ENCODE assay signal across 22 cellular contexts in genomic region chr4:83389037-83389755, GRCh38. TPM values are rescaled to one million over a fixed set of nuclear protein-coding genes. Genes with fewer than 3 reads are reported as not detected.
DNase-seq lines count a peak whose midpoint lies in the region; ATAC-seq and TF ChIP-seq lines count a peak whose summit lies in the region.
"Had no signal": no experiment of that assay in that cellular context is flagged by ENCODE, and none has a peak within 500 bp of the region (broad histone marks: within the 10 kb centered on the region; RNA-seq: fewer than 3 reads in every experiment).

No MANE protein-coding gene starts in this region.

- no peak overlapping the region for H3K27ac ChIP-seq in DND-41 (ENCODE audit: low read length)
- no peak overlapping the region for H3K27ac ChIP-seq in foreskin keratinocyte
- H3K27ac ChIP-seq in upper lobe of right lung, result no peak overlapping the region
- H3K27ac ChIP-seq: coronary artery, esophagus muscularis mucosa, SK-N-MC, testis had no signal

- intact Hi-C loops in posterior cingulate gyrus (cut with DNase I), result no loop called here
- intact Hi-C loops in upper lobe of right lung (cut with DNase I), result no loop called here

- H3K4me1 ChIP-seq in DND-41 (ENCODE audit: insufficient read depth, low read length) (peaks cover 15% of the 10 kb centered on the region), foreskin keratinocyte (peaks cover 30% of the 10 kb centered on the region), upper lobe of right lung (no peaks in the 10 kb centered on the region)
- H3K4me1 ChIP-seq: testis had no signal

- H2AFZ ChIP-seq in DND-41 (ENCODE audit: low read depth, low read length), result peak overlapping the region; percentile 61; the same call in 1 of the 2 replicates

- H3K36me3 ChIP-seq in DND-41 (ENCODE audit: insufficient read depth, low read length), result no peaks in the 10 kb centered on the region
- H3K36me3 ChIP-seq in upper lobe of right lung, result no peaks in the 10 kb centered on the region
- H3K36me3 ChIP-seq: esophagus muscularis mucosa had no signal

- H3K27me3 ChIP-seq in DND-41 (ENCODE audit: insufficient read depth, low read length, poor library complexity) (no peaks in the 10 kb centered on the region), foreskin keratinocyte (no peaks in the 10 kb centered on the region), upper lobe of right lung (no peaks in the 10 kb centered on the region)
- H3K27me3 ChIP-seq: esophagus muscularis mucosa, testis had no signal

- no peak for DNase-seq in DND-41
- DNase-seq in NCI-H69 (lab: John Stamatoyannopoulos, UW), result peak; percentile 1
- peak in 1 of 2 donors; percentile 43 for DNase-seq in foreskin keratinocyte
- DNase-seq in pons (ENCODE audit: low spot score), result peak; percentile 12
- DNase-seq in amniotic stem cell (lab: John Stamatoyannopoulos, UW), result no peak
- no peak for DNase-seq in Ammon's horn (ENCODE audit: low spot score)
- no peak for DNase-seq in posterior cingulate gyrus
- DNase-seq in upper lobe of right lung, result no peak
- DNase-seq: activated CD8-positive, alpha-beta memory T cell treated with anti-CD3 and anti-CD28 coated beads for 24 hours; activated gamma-delta T cell; activated T-cell treated with anti-CD3 and anti-CD28 coated beads, Interleukin-2, amount 50 U/mL, for 1 hour; HCEC 1CT; kidney; NCI-H1105; NCI-H2029 treated with DMSO at 0.1 percent for 48 hours; stimulated activated CD4-positive, alpha-beta T cell treated with anti-CD3 and anti-CD28 coated beads, Interleukin-2, amount 100 ng/mL, for 24 hours; testis had no signal

- no peak overlapping the region for H3K4me3 ChIP-seq in DND-41 (ENCODE audit: low read depth in 1 of 2, low read length in 2 of 2)
- no peak overlapping the region for H3K4me3 ChIP-seq in upper lobe of right lung
- H3K4me3 ChIP-seq: coronary artery, esophagus muscularis mucosa, SK-N-MC, smooth muscle cell, testis had no signal

- H3K9me3 ChIP-seq in DND-41 (ENCODE audit: insufficient read depth, low read length, severe bottlenecking) (no peaks in the 10 kb centered on the region), upper lobe of right lung (no peaks in the 10 kb centered on the region)
- H3K9me3 ChIP-seq: esophagus muscularis mucosa, testis had no signal

- no peak for TF ChIP-seq CTCF in DND-41 (IDR thresholded peaks at IDR 0.05; ENCODE audit: borderline replicate concordance, extremely low read depth, low read length, poor library complexity, severe bottlenecking)
- no peak for TF ChIP-seq CTCF in foreskin keratinocyte (conservative IDR thresholded peaks at IDR 0.05)
- no peak for TF ChIP-seq CTCF in upper lobe of right lung (IDR thresholded peaks at IDR 0.05)

- no peak for ATAC-seq in DND-41 (ENCODE audit: insufficient read depth, low read depth)
- peak; percentile 87 for ATAC-seq in foreskin keratinocyte
- no peak for ATAC-seq in upper lobe of right lung
- ATAC-seq: HepG2 had no signal

- no peak overlapping the region for H3K9ac ChIP-seq in DND-41 (ENCODE audit: low read depth, low read length)

- H3K79me2 ChIP-seq in DND-41 (ENCODE audit: insufficient read depth, low read length), result no peaks in the 10 kb centered on the region

- H3K4me2 ChIP-seq in DND-41 (ENCODE audit: insufficient read depth, low read length), result no peak overlapping the region
- H3K4me2 ChIP-seq: smooth muscle cell had no signal

- H4K20me1 ChIP-seq in DND-41 (ENCODE audit: insufficient read depth, low read length), result no peaks in the 10 kb centered on the region

RNA-seq across cellular contexts. Expression of gene HPSE, which starts 54.5 kb away (rescaled TPM):
- total RNA-seq in foreskin keratinocyte (12.1 and 13.0 TPM in 2 replicates), upper lobe of right lung (5.6 TPM)
- 7.7 and 8.2 TPM in 2 replicates for polyA plus RNA-seq in foreskin keratinocyte
- total RNA-seq: HepG2 had no signal
- polyA plus RNA-seq: HepG2 had no signal

Comparison
In these comparisons a context has a peak if more than half of its experiments do, and no peak if none do; other contexts are left out.
1. DNase-seq: peak in NCI-H69 (single experiment) and pons (single experiment); none in DND-41 (single experiment), amniotic stem cell (single experiment), Ammon's horn (single experiment), posterior cingulate gyrus (0 of 10) and upper lobe of right lung (single experiment).